In the genomic region with DNA sequence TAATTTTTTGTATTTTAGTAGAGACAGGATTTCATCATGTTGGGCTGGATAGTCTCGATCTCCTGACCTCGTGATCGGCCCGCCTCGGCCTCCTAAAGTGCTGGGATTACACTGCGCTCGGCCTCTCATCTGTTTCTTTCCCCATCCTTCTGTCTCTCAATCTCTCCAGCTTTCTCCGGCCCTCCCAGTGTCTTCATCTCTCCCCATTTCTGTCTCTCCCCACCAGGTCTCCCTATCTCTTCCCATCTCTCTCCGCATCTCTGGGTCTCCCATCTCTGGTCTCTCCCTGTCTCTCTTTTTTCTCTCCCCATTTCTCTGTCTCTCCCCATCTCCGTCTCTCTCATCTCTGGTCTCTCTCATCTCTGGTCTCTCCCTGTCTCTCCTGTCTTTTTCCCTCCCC, we compare ENCODE assay signal across 7 cellular contexts. TPM values are rescaled to one million over a fixed set of nuclear protein-coding genes. Genes with fewer than 3 reads are reported as not detected.
DNase-seq lines count a peak whose midpoint lies in the region; TF ChIP-seq lines count a peak whose summit lies in the region.
"Had no signal": no experiment of that assay in that cellular context is flagged by ENCODE, and none has a peak within 500 bp of the region (broad histone marks: within the 10 kb centered on the region; RNA-seq: fewer than 3 reads in every experiment).

No MANE protein-coding gene starts in this region.

- H3K9me3 Mint-ChIP-seq in activated naive CD4-positive, alpha-beta T cell treated with anti-CD3 and anti-CD28 coated beads for 36 hours = no peaks in the 10 kb centered on the region

- H3K4me1 ChIP-seq in esophagus muscularis mucosa (peaks cover 12 to 30% (median 27%) of the 10 kb centered on the region in 4 donors), suprapubic skin (peaks cover 24% of the 10 kb centered on the region)

- H3K36me3 Mint-ChIP-seq in activated naive CD4-positive, alpha-beta T cell treated with anti-CD3 and anti-CD28 coated beads for 36 hours (ENCODE audit: low read depth) = no peaks in the 10 kb centered on the region

- H3K36me3 ChIP-seq in esophagus muscularis mucosa (no peaks in the 10 kb centered on the region), suprapubic skin (no peaks in the 10 kb centered on the region)

- no peak overlapping the region for H3K27ac Mint-ChIP-seq in activated naive CD4-positive, alpha-beta T cell treated with anti-CD3 and anti-CD28 coated beads for 36 hours

- H3K4me3 ChIP-seq in esophagus muscularis mucosa (peak overlapping the region; percentile 41 to 48 (median 44)), suprapubic skin (peak overlapping the region; percentile 42)

- TF ChIP-seq POLR2A in esophagus muscularis mucosa (IDR thresholded peaks at IDR 0.05; ENCODE audit: low read depth) (no peak), suprapubic skin (IDR thresholded peaks at IDR 0.05) (no peak)

- peaks cover 3% of the 10 kb centered on the region for H3K27me3 Mint-ChIP-seq in activated naive CD4-positive, alpha-beta T cell treated with anti-CD3 and anti-CD28 coated beads for 36 hours (ENCODE audit: low read depth)

- H3K9me3 ChIP-seq in esophagus muscularis mucosa (no peaks in the 10 kb centered on the region), suprapubic skin (no peaks in the 10 kb centered on the region)

- H3K4me3 Mint-ChIP-seq in activated naive CD4-positive, alpha-beta T cell treated with anti-CD3 and anti-CD28 coated beads for 36 hours = no peak overlapping the region

- WGBS in esophagus muscularis mucosa = 59% methylated on average over 10 of the region's 10 CpGs
- 57% methylated on average over 10 of the region's 10 CpGs for WGBS in suprapubic skin

- peak; percentile 64 for DNase-seq in DMS79 treated with DMSO at 0.1 percent for 48 hours (lab: John Stamatoyannopoulos, UW)
- no peak for DNase-seq in DMS79 (lab: John Stamatoyannopoulos, UW)
- no peak for DNase-seq in esophagus muscularis mucosa (ENCODE audit: extremely low spot score)
- DNase-seq in suprapubic skin (ENCODE audit: low spot score in 2 of 2) = no peak
- DNase-seq in activated naive CD4-positive, alpha-beta T cell treated with anti-CD3 and anti-CD28 coated beads for 36 hours = no peak
- DNase-seq in stimulated activated CD4-positive, alpha-beta T cell treated with anti-CD3 and anti-CD28 coated beads, Interleukin-4, amount 100 ng/mL, for 1 hour = no peak

- CTCF ChIA-PET in activated naive CD4-positive, alpha-beta T cell treated with anti-CD3 and anti-CD28 coated beads for 36 hours (lab: Charles Lee) = interaction anchor here (0.9 to 5.3 kb wide), 8 partner anchors 15 to 116 kb away, joined by 3 to 53 read pairs (median 4); no protein-coding TSS in a partner anchor

- TF ChIP-seq EP300 in esophagus muscularis mucosa (IDR thresholded peaks at IDR 0.05) = no peak
- no peak for TF ChIP-seq EP300 in suprapubic skin (IDR thresholded peaks at IDR 0.05)

- intact Hi-C loops in esophagus muscularis mucosa (cut with DNase I) = loop anchor here (1.0 to 5.0 kb wide), 2 partner anchors 49 to 78 kb away; no protein-coding TSS in a partner anchor
- intact Hi-C loops in activated naive CD4-positive, alpha-beta T cell treated with anti-CD3 and anti-CD28 coated beads for 36 hours (cut with micrococcal nuclease) = loop anchor here (1.0 to 2.0 kb wide), 3 partner anchors 48 to 78 kb away; no protein-coding TSS in a partner anchor

- TF ChIP-seq CTCF in esophagus muscularis mucosa (IDR thresholded peaks at IDR 0.05) = no peak
- no peak for TF ChIP-seq CTCF in suprapubic skin (IDR thresholded peaks at IDR 0.05)

- H3K4me1 Mint-ChIP-seq in activated naive CD4-positive, alpha-beta T cell treated with anti-CD3 and anti-CD28 coated beads for 36 hours (ENCODE audit: low read depth) = no peaks in the 10 kb centered on the region

- H3K27ac ChIP-seq in esophagus muscularis mucosa (replicated peaks in 1 of 4) = no peak overlapping the region
- no peak overlapping the region for H3K27ac ChIP-seq in suprapubic skin

- no peaks in the 10 kb centered on the region for H3K27me3 ChIP-seq in esophagus muscularis mucosa
- H3K27me3 ChIP-seq in suprapubic skin = no peaks in the 10 kb centered on the region

RNA-seq across cellular contexts. Expression of gene NFIX, which starts 12.2 kb away (rescaled TPM):
- total RNA-seq in esophagus muscularis mucosa (100 to 1,000 TPM in 1 of 4 donors, 10 to 100 TPM in 3; 56.0 to 154 (median 79.4) TPM), suprapubic skin (100 to 1,000 TPM; 126 to 223 (median 176) TPM)
- total RNA-seq in activated naive CD4-positive, alpha-beta T cell treated with anti-CD3 and anti-CD28 coated beads for 36 hours = 1 to 10 TPM; 6.2 to 6.4 TPM

RNA-seq across cellular contexts. Expression of gene DAND5, which starts 13.7 kb away (rescaled TPM):
- total RNA-seq in esophagus muscularis mucosa (under 1 TPM in 3 of 4 donors, not detected in 1; 0.19 to 0.83 (median 0.29) TPM), suprapubic skin (not detected)
- not detected for total RNA-seq in activated naive CD4-positive, alpha-beta T cell treated with anti-CD3 and anti-CD28 coated beads for 36 hours
- total RNA-seq: subcutaneous adipose tissue had no signal

RNA-seq across cellular contexts. Expression of gene GADD45GIP1, which starts 26.1 kb away (rescaled TPM):
- total RNA-seq in esophagus muscularis mucosa (10 to 100 TPM; 33.0 to 60.1 (median 49.3) TPM), suprapubic skin (10 to 100 TPM; 20.4 to 31.0 (median 24.8) TPM)
- 10 to 100 TPM; 27.4 to 28.6 TPM for total RNA-seq in activated naive CD4-positive, alpha-beta T cell treated with anti-CD3 and anti-CD28 coated beads for 36 hours

RNA-seq across cellular contexts. Expression of gene RAD23A, which starts 37.4 kb away (rescaled TPM):
- total RNA-seq in esophagus muscularis mucosa = 100 to 1,000 TPM; 138 to 218 (median 181) TPM
- 100 to 1,000 TPM in 3 of 4 donors, 10 to 100 TPM in 1; 95.4 to 120 (median 109) TPM for total RNA-seq in suprapubic skin
- total RNA-seq in activated naive CD4-positive, alpha-beta T cell treated with anti-CD3 and anti-CD28 coated beads for 36 hours = 100 to 1,000 TPM; 219 to 223 TPM

RNA-seq across cellular contexts. Expression of gene CALR, which starts 44.7 kb away (rescaled TPM):
- total RNA-seq in esophagus muscularis mucosa (100 to 1,000 TPM; 200 to 300 (median 270) TPM), suprapubic skin (100 to 1,000 TPM; 131 to 285 (median 237) TPM)
- total RNA-seq in activated naive CD4-positive, alpha-beta T cell treated with anti-CD3 and anti-CD28 coated beads for 36 hours = 100 to 1,000 TPM; 407 to 431 TPM

Comparison
In these comparisons a context has a peak if more than half of its experiments do, and no peak if none do; other contexts are left out.
1. RNA of gene NFIX, which starts 12.2 kb away (total RNA-seq): 126 to 223 TPM in suprapubic skin and 56.0 to 154 TPM in esophagus muscularis mucosa; 6.2 to 6.4 TPM in activated naive CD4-positive, alpha-beta T cell treated with anti-CD3 and anti-CD28 coated beads for 36 hours; every median in the first group is over 4 times any median in the second.